1 cellular context compared by ENCODE assay signal in genomic region chr19:37537391-37537947, GRCh38.
A peak's percentile ranks its signal among the peaks of the same experiment; 100 is the strongest.
TF ChIP-seq lines count a peak whose summit lies in the region.

No MANE protein-coding gene starts in this region.

TF ChIP-seq in GM12878, 131 proteins besides CTCF, POLR2A, EP300 and RAD21:
- TF ChIP-seq PAX5 (IDR thresholded peaks at IDR 0.05; ENCODE audit: borderline replicate concordance, low read depth, low read length) (no peak), NFIC (IDR thresholded peaks at IDR 0.05; ENCODE audit: low read depth, low read length) (no peak), ZNF274 (IDR thresholded peaks at IDR 0.05; ENCODE audit: insufficient read depth, insufficient read length) (peak; percentile 33), MEF2B (IDR thresholded peaks at IDR 0.05; ENCODE audit: partially characterized antibody, poor library complexity, severe bottlenecking) (no peak), CBX5 (IDR thresholded peaks at IDR 0.05; ENCODE audit: low read depth) (no peak), SREBF2 (IDR thresholded peaks at IDR 0.05; ENCODE audit: low read length) (no peak)
